Comparison of ENCODE assay signal across 9 cellular contexts in genomic region chr21:37220981-37221664, GRCh38. TPM values are rescaled to one million over a fixed set of nuclear protein-coding genes. Genes with fewer than 3 reads are reported as not detected.
A peak's percentile ranks its signal among the peaks of the same experiment; 100 is the strongest.
DNase-seq lines count a peak whose midpoint lies in the region; ATAC-seq, FAIRE-seq and TF ChIP-seq lines count a peak whose summit lies in the region.
"Had no signal": no experiment of that assay in that cellular context is flagged by ENCODE, and none has a peak within 500 bp of the region (broad histone marks: within the 10 kb centered on the region; RNA-seq: fewer than 3 reads in every experiment).

No MANE protein-coding gene starts in this region.

- peak in 2 of 4 donors; percentile 19 to 36 for TF ChIP-seq CTCF in right lobe of liver (IDR thresholded peaks at IDR 0.05)

- intact Hi-C loops in right lobe of liver (cut with DNase I), result no loop called here

- ATAC-seq in HG03442 (IDR thresholded peaks at IDR 0.05; ENCODE audit: unreplicated experiment) (peak; percentile 79), right lobe of liver (peak; percentile 95)

- H3K27me3 ChIP-seq in BLaER1, result no peaks in the 10 kb centered on the region
- no peaks in the 10 kb centered on the region for H3K27me3 ChIP-seq in right lobe of liver

- H3K27ac ChIP-seq in BLaER1, result peak overlapping the region; percentile 86
- H3K27ac ChIP-seq in right lobe of liver, result peak overlapping the region; percentile 38 to 67 (median 55)

- WGBS in right lobe of liver (ENCODE audit: insufficient coverage, low coverage, low lambda C conversion rate, missing lambda C conversion rate), result 18% methylated on average over 3 of the region's 46 CpGs

- peak overlapping the region; percentile 74 for H3K4me3 ChIP-seq in BLaER1
- H3K4me3 ChIP-seq in right lobe of liver, result peak overlapping the region; percentile 60 to 66 (median 65)

- peak; percentile 96 for FAIRE-seq in GM19239 (lab: Jason Lieb, UNC)
- FAIRE-seq: islet of Langerhans had no signal

- peak overlapping the region; percentile 82 for H3K9ac ChIP-seq in BLaER1

- H3K36me3 ChIP-seq in BLaER1, result peaks cover 24% of the 10 kb centered on the region
- peaks cover 0 to 18% (median 3%) of the 10 kb centered on the region in 4 donors for H3K36me3 ChIP-seq in right lobe of liver

- DNase-seq in GM19239 (ENCODE audit: insufficient read length, low spot score), result peak; percentile 82
- DNase-seq in NCI-H526 (lab: John Stamatoyannopoulos, UW), result peak; percentile 78 to 92
- peak; percentile 85 to 92 for DNase-seq in activated CD4-positive, alpha-beta T cell treated with anti-CD3 and anti-CD28 coated beads, Interleukin-2, amount 50 U/mL, for 24 hours (ENCODE audit: low read depth in 1 of 2, low spot score in 1 of 2)
- DNase-seq in dermis microvascular lymphatic vessel endothelial cell (ENCODE audit: low read depth in 2 of 2), result peak; percentile 89 to 92
- DNase-seq in right lobe of liver, result peak; percentile 94 to 97 (median 95)
- peak; percentile 96 to 97 for DNase-seq in stimulated activated CD4-positive, alpha-beta T cell treated with anti-CD3 and anti-CD28 coated beads, Interleukin-4, amount 100 ng/mL, for 4 hours

- peak; percentile 48 for TF ChIP-seq POLR2A in right lobe of liver (IDR thresholded peaks at IDR 0.05)

- peak overlapping the region; percentile 91 for H3K4me2 ChIP-seq in BLaER1

- no peaks in the 10 kb centered on the region for H4K20me1 ChIP-seq in BLaER1

- H3K4me1 ChIP-seq in BLaER1, result peaks cover 59% of the 10 kb centered on the region
- no peaks in the 10 kb centered on the region for H3K4me1 ChIP-seq in right lobe of liver

- no peaks in the 10 kb centered on the region for H3K9me3 ChIP-seq in BLaER1
- H3K9me3 ChIP-seq in right lobe of liver, result no peaks in the 10 kb centered on the region

RNA-seq across cellular contexts. Expression of gene VPS26C, which starts 46.0 kb away (rescaled TPM):
- 68.4 and 85.7 TPM in 2 replicates for total RNA-seq in dermis microvascular lymphatic vessel endothelial cell
- total RNA-seq in right lobe of liver, result 10 to 100 TPM; 27.4 to 52.3 (median 31.3) TPM

Comparison
In these comparisons a context has a peak if more than half of its experiments do, and no peak if none do; other contexts are left out.
1. Peak in every context shown above with its lines: DNase-seq, ATAC-seq, H3K4me3 ChIP-seq and H3K27ac ChIP-seq.